In the genomic region with DNA sequence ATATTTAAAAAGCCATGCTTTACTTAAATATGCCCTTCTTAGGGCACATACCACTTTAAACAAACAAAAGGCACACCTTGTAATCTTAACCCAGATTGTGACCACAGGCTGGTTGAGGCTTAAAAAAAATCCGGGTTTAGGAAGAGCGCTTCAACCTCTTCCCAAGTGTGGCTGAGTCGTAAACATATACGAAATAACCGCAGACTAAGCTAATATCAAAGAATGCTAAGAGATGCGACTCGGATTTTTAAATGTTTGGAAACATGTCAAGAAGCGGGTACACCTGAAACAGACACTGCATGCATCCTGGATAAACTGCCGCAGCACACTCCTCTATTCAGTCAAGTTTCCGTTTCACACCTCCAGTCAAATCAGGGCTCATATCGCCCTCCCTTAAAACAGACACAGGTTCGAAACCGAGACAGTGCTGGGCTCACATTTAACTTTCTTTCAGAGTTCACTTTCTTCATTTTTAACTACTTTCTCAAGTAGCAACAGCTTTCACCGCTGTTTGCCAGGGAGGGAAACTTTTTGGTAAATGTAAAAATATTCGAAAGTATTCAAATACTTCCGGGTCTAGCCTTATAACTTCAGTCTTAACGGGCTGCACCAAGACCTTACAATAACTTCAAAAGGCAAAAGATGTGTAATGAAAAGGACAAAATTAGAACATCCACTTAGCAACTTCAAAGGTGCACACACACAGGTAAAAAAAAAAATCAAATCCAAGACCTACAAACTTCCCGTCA, we compare ENCODE assay signal across 8 cellular contexts. TPM values are rescaled to one million over a fixed set of nuclear protein-coding genes. Genes with fewer than 3 reads are reported as not detected.
DNase-seq lines count a peak whose midpoint lies in the region; ATAC-seq, FAIRE-seq and TF ChIP-seq lines count a peak whose summit lies in the region.

No MANE protein-coding gene starts in this region.

- H3K27me3 Mint-ChIP-seq in activated CD4-positive, alpha-beta T cell treated with anti-CD3 and anti-CD28 coated beads, Interleukin-2, amount 10 ng/mL, durations not matched to agents 24 days and 14 days: no peaks in the 10 kb centered on the region

- H3K9me3 Mint-ChIP-seq in activated CD4-positive, alpha-beta T cell treated with anti-CD3 and anti-CD28 coated beads, Interleukin-2, amount 10 ng/mL, durations not matched to agents 24 days and 14 days: no peaks in the 10 kb centered on the region

- H3K36me3 ChIP-seq in rectal smooth muscle tissue (ENCODE audit: control insufficient read depth, insufficient read depth, low read length): no peaks in the 10 kb centered on the region

- H3K27ac Mint-ChIP-seq in activated CD4-positive, alpha-beta T cell treated with anti-CD3 and anti-CD28 coated beads, Interleukin-2, amount 10 ng/mL, durations not matched to agents 24 days and 14 days: peak overlapping the region; percentile 94

- peak; percentile 38; the same call in 1 of the 2 replicates for TF ChIP-seq POLR2A in GM12892 (IDR thresholded peaks at IDR 0.05; ENCODE audit: low read depth, low read length)

- peak overlapping the region; percentile 81 for H3K4me3 ChIP-seq in rectal smooth muscle tissue (ENCODE audit: low read length)

- DNase-seq in GM12892 (ENCODE audit: insufficient read length): peak; percentile 30
- peak; percentile 48 for DNase-seq in KBM-7
- peak; percentile 83 for DNase-seq in activated CD4-positive, alpha-beta T cell treated with anti-CD3 and anti-CD28 coated beads, Interleukin-2, amount 10 ng/mL, durations not matched to agents 24 days and 14 days
- DNase-seq in fibroblast of peridontal ligament (ENCODE audit: extremely low read depth): peak; percentile 35
- DNase-seq in posterior cingulate gyrus: no peak
- DNase-seq in HPDE6-E6E7 (ENCODE audit: extremely low spot score): no peak

- FAIRE-seq in GM12892 (lab: Jason Lieb, UNC): peak; percentile 92

- peak overlapping the region; percentile 95 for H3K4me3 Mint-ChIP-seq in activated CD4-positive, alpha-beta T cell treated with anti-CD3 and anti-CD28 coated beads, Interleukin-2, amount 10 ng/mL, durations not matched to agents 24 days and 14 days

- no peaks in the 10 kb centered on the region for H3K27me3 ChIP-seq in rectal smooth muscle tissue (ENCODE audit: control insufficient read depth, insufficient read depth, low read length)

- peak; percentile 67 for ATAC-seq in GM21576 (IDR thresholded peaks at IDR 0.05; ENCODE audit: unreplicated experiment)

- in situ Hi-C loops in KBM-7 (cut with MboI; ENCODE audit: low pct_unique_long_range_greater_than_20kb, low sequenced_read_pairs): no loop called here

- H3K27ac ChIP-seq in rectal smooth muscle tissue (ENCODE audit: low read depth, low read length): no peak overlapping the region

- no peak overlapping the region for H3K9ac ChIP-seq in rectal smooth muscle tissue (ENCODE audit: low read length)

- intact Hi-C loops in activated CD4-positive, alpha-beta T cell treated with anti-CD3 and anti-CD28 coated beads, Interleukin-2, amount 10 ng/mL, durations not matched to agents 24 days and 14 days (cut with micrococcal nuclease): loop anchor here (1.0 to 5.0 kb wide), 5 partner anchors 108 to 556 kb away; partner anchors contain the start of genes KDM1B, KIF13A, NUP153 and RNF144B
- intact Hi-C loops in posterior cingulate gyrus (cut with DNase I): loop anchor here (5.0 kb wide), 1 partner anchor 276 kb away; the partner anchor contains the start of gene KIF13A

- peaks cover 47% of the 10 kb centered on the region for H3K4me1 Mint-ChIP-seq in activated CD4-positive, alpha-beta T cell treated with anti-CD3 and anti-CD28 coated beads, Interleukin-2, amount 10 ng/mL, durations not matched to agents 24 days and 14 days

- peaks cover 4% of the 10 kb centered on the region for H3K4me1 ChIP-seq in rectal smooth muscle tissue (ENCODE audit: control insufficient read depth, insufficient read depth, low read length)

- H3K36me3 Mint-ChIP-seq in activated CD4-positive, alpha-beta T cell treated with anti-CD3 and anti-CD28 coated beads, Interleukin-2, amount 10 ng/mL, durations not matched to agents 24 days and 14 days (ENCODE audit: low read depth): peaks cover 48% of the 10 kb centered on the region

RNA-seq across cellular contexts. Expression of gene DEK, which starts 1.3 kb away (rescaled TPM):
- 163 TPM for polyA plus RNA-seq in GM12892 (2012; ENCODE audit: missing spikeins)
- 170 and 175 TPM in 2 replicates for total RNA-seq in activated CD4-positive, alpha-beta T cell treated with anti-CD3 and anti-CD28 coated beads, Interleukin-2, amount 10 ng/mL, durations not matched to agents 24 days and 14 days

Comparison
In these comparisons a context has a peak if more than half of its experiments do, and no peak if none do; other contexts are left out.
1. DNase-seq: peak in GM12892 (single experiment), KBM-7 (single experiment), activated CD4-positive, alpha-beta T cell treated with anti-CD3 and anti-CD28 coated beads, Interleukin-2, amount 10 ng/mL, durations not matched to agents 24 days and 14 days (single experiment) and fibroblast of peridontal ligament (single experiment); none in posterior cingulate gyrus (0 of 10) and HPDE6-E6E7 (single experiment).